1 cellular context compared by ENCODE assay signal in genomic region chr7:1176891-1177373, GRCh38.
A peak's percentile ranks its signal among the peaks of the same experiment; 100 is the strongest.
TF ChIP-seq lines count a peak whose summit lies in the region.

No MANE protein-coding gene starts in this region.

TF ChIP-seq in HepG2, 621 proteins besides CTCF, POLR2A, EP300 and RAD21 (continued from another document):
- no peak for TF ChIP-seq TFE3 (CRISPR knock-in tag; IDR thresholded peaks at IDR 0.05)
- peak; percentile 62 for TF ChIP-seq STAG1 (CRISPR knock-in tag; IDR thresholded peaks at IDR 0.05)
- peak; percentile 15; the same call in 1 of the 2 replicates for TF ChIP-seq SAP130 (CRISPR knock-in tag; IDR thresholded peaks at IDR 0.05; ENCODE audit: low read depth)
- TF ChIP-seq MYC (CRISPR knock-in tag; IDR thresholded peaks at IDR 0.05; ENCODE audit: borderline replicate concordance) = 0 out of 2 replicates have a peak, but pooled peaks have one; percentile 34
- TF ChIP-seq MAX (IDR thresholded peaks at IDR 0.05) = peak; percentile 52; the same call in 1 of the 2 replicates
- TF ChIP-seq ZNF557 (CRISPR knock-in tag; IDR thresholded peaks at IDR 0.05) = no peak
- TF ChIP-seq ZNF780A (CRISPR knock-in tag; IDR thresholded peaks at IDR 0.05) = no peak
TF ChIP-seq in HepG2: peak in this region for 12.
